8 cellular contexts compared by ENCODE assay signal in the genomic region with DNA sequence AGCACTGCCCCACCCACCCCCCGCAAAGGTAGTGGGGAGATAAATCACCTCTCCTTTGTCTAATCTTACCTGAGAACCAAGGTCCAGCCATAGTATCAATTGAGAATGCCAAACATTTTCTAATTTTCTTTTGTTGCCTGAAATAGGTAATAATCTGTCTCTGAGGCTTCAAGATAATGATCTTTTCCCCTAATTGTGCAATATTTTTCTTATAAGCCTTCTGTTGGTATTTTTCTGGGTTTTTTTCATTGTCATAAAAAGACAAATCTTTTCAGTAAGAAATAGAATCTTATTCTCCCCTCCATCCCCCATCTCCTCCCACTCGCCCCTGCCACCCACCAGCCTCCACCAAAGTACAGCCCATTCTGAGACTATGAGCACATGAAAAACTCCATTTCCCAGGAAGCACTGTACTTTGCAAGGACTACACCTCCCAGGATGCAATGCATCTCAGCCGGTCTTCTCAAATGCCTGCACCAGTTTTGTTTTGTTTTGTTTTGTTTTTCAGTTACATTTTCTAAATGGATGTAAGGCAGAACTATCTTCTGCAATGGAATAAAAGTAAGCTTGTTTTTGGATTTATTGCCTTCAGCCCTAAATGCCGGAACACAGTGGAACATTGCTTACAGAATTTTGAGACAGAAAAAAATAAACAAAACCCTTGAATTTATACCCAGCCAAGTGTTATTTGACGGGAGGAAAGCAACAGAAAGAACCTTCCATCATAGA.
A peak's percentile ranks its signal among the peaks of the same experiment; 100 is the strongest.
DNase-seq lines count a peak whose midpoint lies in the region; ATAC-seq, FAIRE-seq and TF ChIP-seq lines count a peak whose summit lies in the region.

No MANE protein-coding gene starts in this region.

- TF ChIP-seq RAD21 in GM12878 (IDR thresholded peaks at IDR 0.05; ENCODE audit: insufficient read depth, low read depth, low read length): no peak

- peak overlapping the region in 6 of 11 experiments; percentile 19 to 58 (median 38); a peak in 8 of 22 replicates for H3K27ac ChIP-seq in BLaER1 treated with 17β-estradiol and CSF1 and Interleukin-3, amounts not matched to agents 10 nM and 100 nM
- no peak overlapping the region for H3K27ac ChIP-seq in GM12878 (ENCODE audit: control insufficient read depth, insufficient read depth)

- H3K4me2 ChIP-seq in BLaER1 treated with 17β-estradiol and CSF1 and Interleukin-3, amounts not matched to agents 10 nM and 100 nM: peak overlapping the region in 10 of 11 experiments; percentile 5 to 67 (median 37); a peak in 14 of 22 replicates
- H3K4me2 ChIP-seq in GM12878 (ENCODE audit: control insufficient read depth, insufficient read depth): peak overlapping the region; percentile 61

- SMC1A ChIA-PET in GM12878 (lab: Charles Lee; ENCODE audit: uncharacterized antibody, unreplicated experiment): no interaction called here

- TF ChIP-seq EP300 in GM12878 (IDR thresholded peaks at IDR 0.05; ENCODE audit: borderline replicate concordance in 1 of 2, control insufficient read depth in 1 of 2, low read depth in 2 of 2, low read length in 2 of 2): no peak

- in situ Hi-C loops in GM12878 (cut with MboI): no loop called here

- ATAC-seq in GM18873 (IDR thresholded peaks at IDR 0.05; ENCODE audit: low FRiP score, unreplicated experiment) (peak; percentile 100), HG02981 (IDR thresholded peaks at IDR 0.05; ENCODE audit: unreplicated experiment) (peak; percentile 99), GM12878 (peak; percentile 99)

- 0 out of 20 replicates have a peak, but pooled peaks cover 0 to 5% (median 0%) of the 10 kb centered on the region in 10 experiments for H3K4me1 ChIP-seq in BLaER1 treated with 17β-estradiol and CSF1 and Interleukin-3, amounts not matched to agents 10 nM and 100 nM
- no peaks in the 10 kb centered on the region for H3K4me1 ChIP-seq in GM12878 (ENCODE audit: control insufficient read depth, insufficient read depth, low read length)

- TF ChIP-seq CTCF in GM12878 (IDR thresholded peaks at IDR 0.05 in 2 of 3, conservative IDR thresholded peaks at IDR 0.05 in 1 of 3; ENCODE audit: control insufficient read depth in 2 of 3, extremely low read depth in 1 of 3, insufficient read depth in 1 of 3, low read depth in 3 of 3, low read length in 3 of 3): no peak

- DNase-seq in NCI-H748 treated with DMSO at 0.1 percent for 48 hours (lab: John Stamatoyannopoulos, UW) (peak; percentile 61), GM12878 (ENCODE audit: low read depth, low spot score) (peak; percentile 8), kidney glomerular epithelial cell (lab: John Stamatoyannopoulos, UW) (peak; percentile 3), NCI-H1092 treated with DMSO at 0.1 percent for 48 hours (lab: John Stamatoyannopoulos, UW) (no peak), posterior vena cava (ENCODE audit: low spot score) (no peak)

- intact Hi-C loops in GM12878 (cut with micrococcal nuclease; ENCODE audit: unreplicated experiment): loop anchor here (10.0 kb wide), 1 partner anchor 278 kb away; no protein-coding TSS in a partner anchor
- intact Hi-C loops in posterior vena cava (cut with DNase I): no loop called here

- no peaks in the 10 kb centered on the region for H3K27me3 ChIP-seq in BLaER1 treated with 17β-estradiol and CSF1 and Interleukin-3, amounts not matched to agents 10 nM and 100 nM
- no peaks in the 10 kb centered on the region for H3K27me3 ChIP-seq in GM12878 (replicated peaks in 1 of 2; ENCODE audit: control insufficient read depth in 2 of 2, insufficient read depth in 2 of 2, low read length in 1 of 2)

- H3K9me3 ChIP-seq in BLaER1 treated with 17β-estradiol and CSF1 and Interleukin-3, amounts not matched to agents 10 nM and 100 nM (replicated peaks in 1 of 11): no peaks in the 10 kb centered on the region
- H3K9me3 ChIP-seq in GM12878 (replicated peaks; ENCODE audit: control insufficient read depth, insufficient read depth, low read length): no peaks in the 10 kb centered on the region; the same call in 2 of the 3 replicates

- peak; percentile 76 for FAIRE-seq in GM12878 (lab: Jason Lieb, UNC)

- CTCF ChIA-PET in GM12878 (lab: Yijun Ruan, JAX): interaction anchor here (0.8 kb wide), 1 partner anchor 331 kb away, joined by 3 read pairs; no protein-coding TSS in a partner anchor

- H3K79me2 ChIP-seq in GM12878 (ENCODE audit: control insufficient read depth, insufficient read depth, low read length): no peaks in the 10 kb centered on the region

- H3K36me3 ChIP-seq in BLaER1 treated with 17β-estradiol and CSF1 and Interleukin-3, amounts not matched to agents 10 nM and 100 nM: no peaks in the 10 kb centered on the region
- no peaks in the 10 kb centered on the region for H3K36me3 ChIP-seq in GM12878 (ENCODE audit: control insufficient read depth in 2 of 2, insufficient read depth in 2 of 2, low read length in 1 of 2)

- 17% methylated on average over 4 of the region's 5 CpGs for WGBS in GM12878 (ENCODE audit: insufficient coverage, insufficient replicate concordance, low lambda C conversion rate, missing lambda C conversion rate)

- peak overlapping the region in 2 of 10 experiments; percentile 11 to 33; a peak in 5 of 20 replicates for H3K4me3 ChIP-seq in BLaER1 treated with 17β-estradiol and CSF1 and Interleukin-3, amounts not matched to agents 10 nM and 100 nM
- H3K4me3 ChIP-seq in GM12878: peak overlapping the region; percentile 19; the same call in 1 of the 2 replicates

- peak overlapping the region; percentile 85 for H2AFZ ChIP-seq in GM12878 (ENCODE audit: control insufficient read depth, low read depth, low read length)

- peak overlapping the region in 2 of 11 experiments; percentile 34 to 43; a peak in 1 of 22 replicates for H3K9ac ChIP-seq in BLaER1 treated with 17β-estradiol and CSF1 and Interleukin-3, amounts not matched to agents 10 nM and 100 nM
- H3K9ac ChIP-seq in GM12878 (ENCODE audit: control insufficient read depth, insufficient read depth, low read length): no peak overlapping the region

- no TSS peak for BruUV-seq in GM12878 (replicated peaks; lab: Mats Ljungman, UMichigan)

- no peaks in the 10 kb centered on the region for H4K20me1 ChIP-seq in BLaER1 treated with 17β-estradiol and CSF1 and Interleukin-3, amounts not matched to agents 10 nM and 100 nM
- no peaks in the 10 kb centered on the region for H4K20me1 ChIP-seq in GM12878 (ENCODE audit: control insufficient read depth, insufficient read depth)

- no peak for TF ChIP-seq POLR2A in GM12878 (IDR thresholded peaks at IDR 0.05; ENCODE audit: low read depth, low read length)

- RAD21 ChIA-PET in GM12878 (lab: Charles Lee; ENCODE audit: unreplicated experiment): no interaction called here

- POLR2A ChIA-PET in GM12878 (lab: Charles Lee): no interaction called here

TF ChIP-seq in GM12878, 131 proteins besides CTCF, POLR2A, EP300 and RAD21 (continues in another document):
- no peak for TF ChIP-seq CHD1 (IDR thresholded peaks at IDR 0.05; ENCODE audit: low read depth, low read length)
- TF ChIP-seq STAT1 (conservative IDR thresholded peaks at IDR 0.05): no peak
- no peak for TF ChIP-seq POU2F2 (IDR thresholded peaks at IDR 0.05; ENCODE audit: borderline replicate concordance, low read depth, low read length)
- peak; percentile 63; the same call in 1 of the 2 replicates for TF ChIP-seq CREM (IDR thresholded peaks at IDR 0.05; ENCODE audit: low read depth)
- TF ChIP-seq SREBF1 (IDR thresholded peaks at IDR 0.05; ENCODE audit: low read length): peak; percentile 39; the same call in 1 of the 2 replicates
- TF ChIP-seq IKZF1 (conservative IDR thresholded peaks at IDR 0.05): peak; percentile 42; the same call in 1 of the 2 replicates
- peak; percentile 75; the same call in 1 of the 2 replicates for TF ChIP-seq TARDBP (IDR thresholded peaks at IDR 0.05; ENCODE audit: borderline replicate concordance)
- no peak for TF ChIP-seq BHLHE40 (IDR thresholded peaks at IDR 0.05; ENCODE audit: borderline replicate concordance in 1 of 2, low read depth in 2 of 2, low read length in 1 of 2)
- no peak for TF ChIP-seq CHD2 (IDR thresholded peaks at IDR 0.05; ENCODE audit: borderline replicate concordance, low read depth, low read length)
- TF ChIP-seq POLR2AphosphoS2 (IDR thresholded peaks at IDR 0.05; ENCODE audit: low read depth, low read length): no peak
- no peak for TF ChIP-seq NFXL1 (IDR thresholded peaks at IDR 0.05; ENCODE audit: borderline replicate concordance)
- TF ChIP-seq KLF5 (IDR thresholded peaks at IDR 0.05; ENCODE audit: partially characterized antibody): no peak
- peak; percentile 96 for TF ChIP-seq SIX5 (IDR thresholded peaks at IDR 0.05; ENCODE audit: low read depth, low read length, severe bottlenecking)
- no peak for TF ChIP-seq NR2C1 (IDR thresholded peaks at IDR 0.05)
- no peak for TF ChIP-seq DPF2 (IDR thresholded peaks at IDR 0.05)
- peak; percentile 48; the same call in 1 of the 2 replicates for TF ChIP-seq YY1 (IDR thresholded peaks at IDR 0.05; ENCODE audit: low read depth, low read length)
- TF ChIP-seq ATF3 (IDR thresholded peaks at IDR 0.05; ENCODE audit: borderline replicate concordance, extremely low read depth, low read depth, low read length): 0 out of 2 replicates have a peak, but pooled peaks have one; percentile 15
- no peak for TF ChIP-seq ELK1 (IDR thresholded peaks at IDR 0.05; ENCODE audit: low read depth, low read length)
- TF ChIP-seq, protein P1, sequence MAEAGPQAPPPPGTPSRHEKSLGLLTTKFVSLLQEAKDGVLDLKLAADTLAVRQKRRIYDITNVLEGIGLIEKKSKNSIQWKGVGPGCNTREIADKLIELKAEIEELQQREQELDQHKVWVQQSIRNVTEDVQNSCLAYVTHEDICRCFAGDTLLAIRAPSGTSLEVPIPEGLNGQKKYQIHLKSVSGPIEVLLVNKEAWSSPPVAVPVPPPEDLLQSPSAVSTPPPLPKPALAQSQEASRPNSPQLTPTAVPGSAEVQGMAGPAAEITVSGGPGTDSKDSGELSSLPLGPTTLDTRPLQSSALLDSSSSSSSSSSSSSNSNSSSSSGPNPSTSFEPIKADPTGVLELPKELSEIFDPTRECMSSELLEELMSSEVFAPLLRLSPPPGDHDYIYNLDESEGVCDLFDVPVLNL (IDR thresholded peaks at IDR 0.05; ENCODE audit: low read depth, low read length): no peak
- no peak for TF ChIP-seq YBX1 (IDR thresholded peaks at IDR 0.05)

Comparison
In these comparisons a context has a peak if more than half of its experiments do, and no peak if none do; other contexts are left out.
1. DNase-seq: peak in NCI-H748 treated with DMSO at 0.1 percent for 48 hours (single experiment), GM12878 (single experiment) and kidney glomerular epithelial cell (single experiment); none in NCI-H1092 treated with DMSO at 0.1 percent for 48 hours (single experiment) and posterior vena cava (single experiment).
2. Peak in every context shown above with its lines, with median percentiles within 50 percentile points of each other: ATAC-seq.